Comparison of ENCODE assay signal across 2 cellular contexts in genomic region chr3:149641011-149641728, GRCh38.
TF ChIP-seq lines count a peak whose summit lies in the region.

No MANE protein-coding gene starts in this region.

TF ChIP-seq in IMR-90, 13 proteins besides CTCF, POLR2A, EP300 and RAD21:
- TF ChIP-seq, protein P1, sequence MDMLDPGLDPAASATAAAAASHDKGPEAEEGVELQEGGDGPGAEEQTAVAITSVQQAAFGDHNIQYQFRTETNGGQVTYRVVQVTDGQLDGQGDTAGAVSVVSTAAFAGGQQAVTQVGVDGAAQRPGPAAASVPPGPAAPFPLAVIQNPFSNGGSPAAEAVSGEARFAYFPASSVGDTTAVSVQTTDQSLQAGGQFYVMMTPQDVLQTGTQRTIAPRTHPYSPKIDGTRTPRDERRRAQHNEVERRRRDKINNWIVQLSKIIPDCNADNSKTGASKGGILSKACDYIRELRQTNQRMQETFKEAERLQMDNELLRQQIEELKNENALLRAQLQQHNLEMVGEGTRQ (IDR thresholded peaks at IDR 0.05; ENCODE audit: low read depth, low read length) = no peak
- TF ChIP-seq ELK1 (IDR thresholded peaks at IDR 0.05; ENCODE audit: borderline replicate concordance, low read depth, low read length) (no peak), CEBPB (IDR thresholded peaks at IDR 0.05; ENCODE audit: low read depth, low read length) (no peak), MAFK (IDR thresholded peaks at IDR 0.05; ENCODE audit: low read depth, low read length) (no peak), NFE2L2 (IDR thresholded peaks at IDR 0.05; ENCODE audit: low read depth, low read length) (no peak), MXI1 (IDR thresholded peaks at IDR 0.05; ENCODE audit: borderline replicate concordance, low read depth, low read length) (no peak), RFX5 (IDR thresholded peaks at IDR 0.05; ENCODE audit: low read depth, low read length) (no peak), BHLHE40 (IDR thresholded peaks at IDR 0.05; ENCODE audit: low read depth, low read length) (no peak), SMC3 (IDR thresholded peaks at IDR 0.05; ENCODE audit: low read depth, low read length) (no peak), FOS (IDR thresholded peaks at IDR 0.05; ENCODE audit: low read depth, low read length) (no peak), CHD1 (IDR thresholded peaks at IDR 0.05; ENCODE audit: low read depth, low read length) (no peak)

TF ChIP-seq in endothelial cell of umbilical vein, 7 proteins besides CTCF, POLR2A, EP300 and RAD21:
- TF ChIP-seq FOS (IDR thresholded peaks at IDR 0.05; ENCODE audit: borderline replicate concordance, insufficient read depth, low read length) (no peak), POLR2AphosphoS5 (IDR thresholded peaks at IDR 0.05; ENCODE audit: insufficient read depth, low read depth, low read length) (no peak), GATA2 (IDR thresholded peaks at IDR 0.05; ENCODE audit: insufficient read depth, insufficient read length, low read depth, low read length) (no peak), EZH2 (IDR thresholded peaks at IDR 0.05; ENCODE audit: borderline replicate concordance, low read depth, low read length, severe bottlenecking) (no peak), MYC (IDR thresholded peaks at IDR 0.05; ENCODE audit: low read depth, low read length) (no peak), JUN (IDR thresholded peaks at IDR 0.05; ENCODE audit: borderline replicate concordance, insufficient read depth, insufficient read length, low read depth) (no peak), MAX (IDR thresholded peaks at IDR 0.05; ENCODE audit: insufficient read depth, insufficient read length) (no peak)
TF ChIP-seq in endothelial cell of umbilical vein: peak in this region for 0.
